Comparison of ENCODE assay signal across 16 cellular contexts in genomic region chr1:200960236-200960947, GRCh38.
DNase-seq lines count a peak whose midpoint lies in the region; ATAC-seq and TF ChIP-seq lines count a peak whose summit lies in the region.
"Had no signal": no experiment of that assay in that cellular context is flagged by ENCODE, and none has a peak within 500 bp of the region (broad histone marks: within the 10 kb centered on the region; RNA-seq: fewer than 3 reads in every experiment).

No MANE protein-coding gene starts in this region.

- H3K4me1 ChIP-seq in H9 (ENCODE audit: insufficient read depth, low read length) (no peaks in the 10 kb centered on the region), osteoblast (ENCODE audit: insufficient read depth, low read length) (no peaks in the 10 kb centered on the region), MM.1S (ENCODE audit: low read length) (no peaks in the 10 kb centered on the region)
- no peaks in the 10 kb centered on the region for H3K4me1 ChIP-seq in naive thymus-derived CD4-positive, alpha-beta T cell (ENCODE audit: control insufficient read depth in 2 of 2, insufficient read depth in 2 of 2, low read length in 2 of 2)
- H3K4me1 ChIP-seq: Peyer's patch had no signal

- CTCF ChIA-PET in naive thymus-derived CD4-positive, alpha-beta T cell (lab: Charles Lee): no interaction called here

- no peak overlapping the region; the same call in 1 of the 2 replicates for H3K14ac ChIP-seq in H9 (ENCODE audit: insufficient read depth, low read length)

- H4K8ac ChIP-seq in H9 (replicated peaks; ENCODE audit: insufficient read length, low read depth, low read length): no peak overlapping the region

- no peaks in the 10 kb centered on the region for H3K36me3 Mint-ChIP-seq in H9 (ENCODE audit: insufficient read depth in 1 of 3, low read depth in 3 of 3)
- no peaks in the 10 kb centered on the region for H3K36me3 Mint-ChIP-seq in naive thymus-derived CD4-positive, alpha-beta T cell
- H3K36me3 Mint-ChIP-seq: CD14-positive monocyte had no signal

- DNase-seq in AG20443 (ENCODE audit: low spot score) (peak; percentile 6), H9 (peak; percentile 19), ecto neural progenitor cell (ENCODE audit: low spot score) (peak; percentile 42), osteoblast (ENCODE audit: insufficient read length, low spot score, missing footprints) (peak; percentile 30), amygdala (lab: John Stamatoyannopoulos, UW) (no peak), MM.1S (no peak)
- DNase-seq in naive thymus-derived CD4-positive, alpha-beta T cell: no peak
- DNase-seq: KG1, NCI-H146, NCI-H2081, NCI-H510A, NCI-H82, Right ventricle myocardium superior had no signal

- no peaks in the 10 kb centered on the region for H3K23me2 ChIP-seq in H9 (ENCODE audit: insufficient read length, low read depth, low read length, poor library complexity, severe bottlenecking)

- H2AK5ac ChIP-seq in H9 (ENCODE audit: insufficient read length, low read length): no peak overlapping the region

- H2BK120ac ChIP-seq in H9 (ENCODE audit: low read depth, low read length, poor library complexity, severe bottlenecking): no peak overlapping the region

- intact Hi-C loops in naive thymus-derived CD4-positive, alpha-beta T cell (cut with micrococcal nuclease): no loop called here

- no peaks in the 10 kb centered on the region for H3F3A ChIP-seq in MM.1S (ENCODE audit: insufficient read depth, low read length)

- no peaks in the 10 kb centered on the region for H4K20me1 ChIP-seq in H9 (ENCODE audit: control insufficient read depth, insufficient read depth, insufficient read length)
- H4K20me1 ChIP-seq in osteoblast (ENCODE audit: insufficient read depth, low read length): no peaks in the 10 kb centered on the region
- no peaks in the 10 kb centered on the region for H4K20me1 ChIP-seq in MM.1S (ENCODE audit: insufficient read depth, low read length)

- H3K27ac ChIP-seq in H9 (ENCODE audit: insufficient read length, low read depth, low read length): no peak overlapping the region
- no peak overlapping the region for H3K27ac ChIP-seq in osteoblast (ENCODE audit: low read depth, low read length)
- H3K27ac ChIP-seq in naive thymus-derived CD4-positive, alpha-beta T cell (ENCODE audit: low read depth, low read length): no peak overlapping the region
- H3K27ac ChIP-seq in MM.1S (ENCODE audit: low read length): no peak overlapping the region
- H3K27ac ChIP-seq: Peyer's patch, SK-N-MC had no signal

- no peak overlapping the region for H3K4ac ChIP-seq in H9 (ENCODE audit: low read depth, low read length)

- no CpG with 5 or more reads among the region's 9 CpGs for WGBS in H9 (ENCODE audit: extremely low coverage, insufficient read length, low lambda C conversion rate)

- no peak overlapping the region for H4K91ac ChIP-seq in H9 (ENCODE audit: insufficient read length, low read depth, low read length)

- H3K9ac ChIP-seq in H9 (ENCODE audit: extremely low read depth, insufficient read length, low read length) (no peak overlapping the region), MM.1S (ENCODE audit: low read length) (no peak overlapping the region)

- H3K56ac ChIP-seq in H9 (ENCODE audit: insufficient read length, low read depth, low read length): no peak overlapping the region

- H3K9me2 ChIP-seq in MM.1S (replicated peaks; ENCODE audit: insufficient read depth, low read length): no peaks in the 10 kb centered on the region

- H3K79me1 ChIP-seq in H9 (ENCODE audit: insufficient read depth, low read depth, low read length, poor library complexity, severe bottlenecking): no peaks in the 10 kb centered on the region

- no peak overlapping the region for H4K5ac ChIP-seq in H9 (ENCODE audit: insufficient read length, low read depth, low read length)

- H2AFZ ChIP-seq in H9 (ENCODE audit: low read length) (no peak overlapping the region), osteoblast (ENCODE audit: low read length) (no peak overlapping the region), MM.1S (ENCODE audit: low read length) (no peak overlapping the region)

- H3K27me3 ChIP-seq in H9 (ENCODE audit: insufficient read depth, low read length) (no peaks in the 10 kb centered on the region), osteoblast (ENCODE audit: insufficient read depth, low read length) (peaks cover 24% of the 10 kb centered on the region), MM.1S (replicated peaks; ENCODE audit: insufficient read depth, low read length) (no peaks in the 10 kb centered on the region)
- no peaks in the 10 kb centered on the region for H3K27me3 ChIP-seq in naive thymus-derived CD4-positive, alpha-beta T cell (ENCODE audit: control insufficient read depth in 2 of 2, insufficient read depth in 2 of 2, low read length in 2 of 2)
- H3K27me3 ChIP-seq: Peyer's patch had no signal

- H3K4me2 ChIP-seq in H9 (ENCODE audit: insufficient read depth, insufficient read length, low read length) (no peak overlapping the region), osteoblast (ENCODE audit: insufficient read depth, low read length) (no peak overlapping the region), MM.1S (ENCODE audit: low read depth, low read length) (no peak overlapping the region)

- H3K4me3 ChIP-seq in osteoblast (ENCODE audit: insufficient read depth, low read length) (no peak overlapping the region), MM.1S (ENCODE audit: low read length) (no peak overlapping the region)
- no peak overlapping the region for H3K4me3 ChIP-seq in naive thymus-derived CD4-positive, alpha-beta T cell (ENCODE audit: low read length)
- H3K4me3 ChIP-seq: Peyer's patch, SK-N-MC had no signal

- H2BK20ac ChIP-seq in H9 (ENCODE audit: low read depth, low read length, poor library complexity, severe bottlenecking): no peak overlapping the region

- POLR2A ChIA-PET in naive thymus-derived CD4-positive, alpha-beta T cell (lab: Charles Lee): no interaction called here

- H3K79me2 ChIP-seq in H9 (ENCODE audit: insufficient read depth, low read length) (no peaks in the 10 kb centered on the region), osteoblast (ENCODE audit: insufficient read depth, low read length) (no peaks in the 10 kb centered on the region), MM.1S (ENCODE audit: low read length) (no peaks in the 10 kb centered on the region)

- no peak overlapping the region for H3K4me3 Mint-ChIP-seq in H9
- no peak overlapping the region for H3K4me3 Mint-ChIP-seq in naive thymus-derived CD4-positive, alpha-beta T cell
- H3K4me3 Mint-ChIP-seq: CD14-positive monocyte had no signal

- H3K23ac ChIP-seq in H9 (ENCODE audit: insufficient read length, low read depth, low read length): no peak overlapping the region

- ATAC-seq in naive thymus-derived CD4-positive, alpha-beta T cell: no peak

- H2BK15ac ChIP-seq in H9 (ENCODE audit: low read depth, low read length): no peak overlapping the region

- H3K9me3 ChIP-seq in H9 (ENCODE audit: control insufficient read depth, low read depth, low read length) (no peaks in the 10 kb centered on the region), osteoblast (ENCODE audit: low read depth, low read length) (no peaks in the 10 kb centered on the region), MM.1S (replicated peaks; ENCODE audit: insufficient read depth, low read length) (no peaks in the 10 kb centered on the region)
- no peaks in the 10 kb centered on the region for H3K9me3 ChIP-seq in naive thymus-derived CD4-positive, alpha-beta T cell (ENCODE audit: control insufficient read depth in 2 of 3, low read length in 3 of 3)
- H3K9me3 ChIP-seq: Peyer's patch had no signal

- no peak overlapping the region for H2BK5ac ChIP-seq in H9 (ENCODE audit: insufficient read length, low read length)

- H3K4me1 Mint-ChIP-seq in H9: peaks cover 6 to 11% of the 10 kb centered on the region in 2 experiments
- H3K4me1 Mint-ChIP-seq in naive thymus-derived CD4-positive, alpha-beta T cell: peaks cover 0 to 8% (median 0%) of the 10 kb centered on the region in 7 donors

- no peaks in the 10 kb centered on the region for H3K36me3 ChIP-seq in osteoblast (ENCODE audit: insufficient read depth, low read length)
- H3K36me3 ChIP-seq in naive thymus-derived CD4-positive, alpha-beta T cell (ENCODE audit: control insufficient read depth in 2 of 3, insufficient read depth in 3 of 3, low read length in 3 of 3): no peaks in the 10 kb centered on the region
- no peaks in the 10 kb centered on the region for H3K36me3 ChIP-seq in MM.1S (replicated peaks; ENCODE audit: insufficient read depth, low read length)

- H3K27ac Mint-ChIP-seq in H9: no peak overlapping the region
- H3K27ac Mint-ChIP-seq in naive thymus-derived CD4-positive, alpha-beta T cell: no peak overlapping the region
- H3K27ac Mint-ChIP-seq: CD14-positive monocyte had no signal

- H3K27me3 Mint-ChIP-seq in H9 (ENCODE audit: low read depth): peaks cover 5% of the 10 kb centered on the region
- peaks cover 0 to 12% (median 0%) of the 10 kb centered on the region in 5 donors for H3K27me3 Mint-ChIP-seq in naive thymus-derived CD4-positive, alpha-beta T cell

- no peak overlapping the region for H3K18ac ChIP-seq in H9 (ENCODE audit: insufficient read length, low read depth, low read length)

- H2BK12ac ChIP-seq in H9 (ENCODE audit: insufficient read length, low read depth, low read length): no peak overlapping the region

- no peak overlapping the region for H3T11ph ChIP-seq in H9 (ENCODE audit: low read length)

- TF ChIP-seq CTCF in H9 (conservative IDR thresholded peaks at IDR 0.05): no peak
- no peak for TF ChIP-seq CTCF in osteoblast (IDR thresholded peaks at IDR 0.05; ENCODE audit: extremely low read depth, low read depth, low read length)
- TF ChIP-seq CTCF in MM.1S (IDR thresholded peaks at IDR 0.05; ENCODE audit: low read length): no peak

- H3K9me3 Mint-ChIP-seq in H9: no peaks in the 10 kb centered on the region
- peaks cover 0 to 3% (median 0%) of the 10 kb centered on the region in 11 donors for H3K9me3 Mint-ChIP-seq in naive thymus-derived CD4-positive, alpha-beta T cell
- H3K9me3 Mint-ChIP-seq: CD14-positive monocyte had no signal

Comparison
In these comparisons a context has a peak if more than half of its experiments do, and no peak if none do; other contexts are left out.
1. DNase-seq: peak in AG20443 (single experiment), H9 (single experiment), ecto neural progenitor cell (single experiment) and osteoblast (single experiment); none in naive thymus-derived CD4-positive, alpha-beta T cell (0 of 9), amygdala (0 of 56) and MM.1S (single experiment).